In genomic region chr9:100090880-100091279, GRCh38 we compare ENCODE assay signal across 21 cellular contexts. TPM values are rescaled to one million over a fixed set of nuclear protein-coding genes. Genes with fewer than 3 reads are reported as not detected.
DNase-seq lines count a peak whose midpoint lies in the region; FAIRE-seq and TF ChIP-seq lines count a peak whose summit lies in the region.
"Had no signal": no experiment of that assay in that cellular context is flagged by ENCODE, and none has a peak within 500 bp of the region (broad histone marks: within the 10 kb centered on the region; RNA-seq: fewer than 3 reads in every experiment).

No MANE protein-coding gene starts in this region.

- peak overlapping the region; percentile 87 for H3K4me2 ChIP-seq in DOHH2 (ENCODE audit: low read length)
- H3K4me2 ChIP-seq in SU-DHL-6 (ENCODE audit: low read depth, low read length, poor library complexity, severe bottlenecking), result peak overlapping the region; percentile 91
- H3K4me2 ChIP-seq: BLaER1 had no signal

- peaks cover 100% of the 10 kb centered on the region for H3K4me1 ChIP-seq in DOHH2 (ENCODE audit: control insufficient read depth, low read length)
- peaks cover 19% of the 10 kb centered on the region for H3K4me1 ChIP-seq in HEK293 (ENCODE audit: control insufficient read depth, insufficient read depth, low read length)
- H3K4me1 ChIP-seq in esophagus squamous epithelium, result peaks cover 0 to 47% (median 0%) of the 10 kb centered on the region in 3 donors
- peaks cover 57% of the 10 kb centered on the region for H3K4me1 ChIP-seq in CD4-positive, alpha-beta memory T cell (ENCODE audit: insufficient read depth, low read length)

- no peak overlapping the region; the same call in 1 of the 2 replicates for H3K27ac ChIP-seq in DOHH2 (ENCODE audit: low read depth, low read length)
- H3K27ac ChIP-seq in HEK293 (ENCODE audit: extremely low read depth, low read depth, low read length), result no peak overlapping the region
- peak overlapping the region; percentile 79 for H3K27ac ChIP-seq in SU-DHL-6 (ENCODE audit: low read depth, low read length)
- no peak overlapping the region for H3K27ac ChIP-seq in esophagus squamous epithelium
- H3K27ac ChIP-seq in CD4-positive, alpha-beta memory T cell (ENCODE audit: low read depth, low read length), result no peak overlapping the region
- H3K27ac ChIP-seq: 22Rv1, BLaER1, C4-2B had no signal

- POLR2A ChIA-PET in HEK293 (lab: Yijun Ruan, JAX), result no interaction called here
- POLR2A ChIA-PET in CD4-positive, alpha-beta memory T cell (lab: Charles Lee; ENCODE audit: partially characterized antibody), result no interaction called here

- peaks cover 51 to 76% (median 63%) of the 10 kb centered on the region in 4 donors for H3K4me1 Mint-ChIP-seq in CD4-positive, alpha-beta memory T cell

- TF ChIP-seq POLR2A in esophagus squamous epithelium (IDR thresholded peaks at IDR 0.05), result no peak

- WGBS in esophagus squamous epithelium, 2 donors, result 95 to 100% methylated on average over 1 of the region's 1 CpG

- peak overlapping the region in 1 of 7 donors; percentile 37 for H3K27ac Mint-ChIP-seq in CD4-positive, alpha-beta memory T cell
- H3K27ac Mint-ChIP-seq: B cell; CD4-positive, CD25-positive, alpha-beta regulatory T cell had no signal

- H3K9me3 Mint-ChIP-seq in CD4-positive, alpha-beta memory T cell, result no peaks in the 10 kb centered on the region
- H3K9me3 Mint-ChIP-seq: CD4-positive, CD25-positive, alpha-beta regulatory T cell; CD8-positive, alpha-beta memory T cell had no signal

- no peak for DNase-seq in esophagus squamous epithelium (lab: John Stamatoyannopoulos, UW)
- no peak for DNase-seq in RCC 7860 (ENCODE audit: low spot score)
- DNase-seq in CD4-positive, alpha-beta memory T cell, result no peak
- DNase-seq: CD4-positive, CD25-positive, alpha-beta regulatory T cell; CD8-positive, alpha-beta memory T cell; DMS 273 treated with DMSO at 0.1 percent for 48 hours; DMS79 treated with DMSO at 0.1 percent for 48 hours; GOT3; H7; HCEC 1CT had no signal

- CTCF ChIA-PET in HEK293 (lab: Yijun Ruan, JAX), result interaction anchor here (0.6 kb wide), 1 partner anchor 489 kb away, joined by 4 read pairs; no protein-coding TSS in a partner anchor
- CTCF ChIA-PET in CD4-positive, alpha-beta memory T cell (lab: Charles Lee; ENCODE audit: partially characterized antibody), result no interaction called here

- H3F3A ChIP-seq in DOHH2 (ENCODE audit: control insufficient read depth, insufficient read depth), result peaks cover 22% of the 10 kb centered on the region
- H3F3A ChIP-seq in SU-DHL-6 (ENCODE audit: insufficient read depth), result peaks cover 55% of the 10 kb centered on the region

- peaks cover 4% of the 10 kb centered on the region for H4K20me1 ChIP-seq in DOHH2 (ENCODE audit: control insufficient read depth, insufficient read depth, low read depth, low read length)
- H4K20me1 ChIP-seq in SU-DHL-6 (ENCODE audit: low read depth, low read length), result no peaks in the 10 kb centered on the region

- H3K36me3 ChIP-seq in DOHH2 (ENCODE audit: control insufficient read depth, low read length) (peaks cover 8% of the 10 kb centered on the region; the same call in 1 of the 2 replicates), HEK293 (ENCODE audit: control insufficient read depth in 2 of 2, insufficient read depth in 1 of 2, low read length in 2 of 2) (no peaks in the 10 kb centered on the region), SU-DHL-6 (ENCODE audit: low read length) (no peaks in the 10 kb centered on the region), esophagus squamous epithelium (no peaks in the 10 kb centered on the region)
- no peaks in the 10 kb centered on the region for H3K36me3 ChIP-seq in CD4-positive, alpha-beta memory T cell (ENCODE audit: insufficient read depth, low read length)
- H3K36me3 ChIP-seq: BLaER1 had no signal

- H3K27me3 Mint-ChIP-seq in CD4-positive, alpha-beta memory T cell, result no peaks in the 10 kb centered on the region
- H3K27me3 Mint-ChIP-seq: B cell; CD4-positive, CD25-positive, alpha-beta regulatory T cell; CD8-positive, alpha-beta memory T cell had no signal

- H3K27me3 ChIP-seq in DOHH2 (ENCODE audit: control insufficient read depth, low read length) (no peaks in the 10 kb centered on the region), SU-DHL-6 (ENCODE audit: low read length) (no peaks in the 10 kb centered on the region), esophagus squamous epithelium (no peaks in the 10 kb centered on the region)
- no peaks in the 10 kb centered on the region for H3K27me3 ChIP-seq in CD4-positive, alpha-beta memory T cell (ENCODE audit: insufficient read depth, low read length)
- H3K27me3 ChIP-seq: BLaER1 had no signal

- peak overlapping the region; percentile 32; the same call in 1 of the 2 replicates for H3K9ac ChIP-seq in SU-DHL-6 (ENCODE audit: low read length)
- H3K9ac ChIP-seq: BLaER1 had no signal

- no peaks in the 10 kb centered on the region for H3K9me2 ChIP-seq in DOHH2 (replicated peaks; ENCODE audit: control insufficient read depth, low read length)
- no peaks in the 10 kb centered on the region for H3K9me2 ChIP-seq in SU-DHL-6 (replicated peaks; ENCODE audit: insufficient read depth, low read length)

- H3K9me3 ChIP-seq in DOHH2 (ENCODE audit: control insufficient read depth, insufficient read depth, low read length) (no peaks in the 10 kb centered on the region), HEK293 (ENCODE audit: control insufficient read depth, insufficient read depth, low read depth, low read length) (no peaks in the 10 kb centered on the region), SU-DHL-6 (ENCODE audit: insufficient read depth, low read length) (no peaks in the 10 kb centered on the region), esophagus squamous epithelium (no peaks in the 10 kb centered on the region)
- H3K9me3 ChIP-seq in CD4-positive, alpha-beta memory T cell (ENCODE audit: control insufficient read depth in 1 of 2, low read length in 2 of 2), result no peaks in the 10 kb centered on the region
- H3K9me3 ChIP-seq: BLaER1 had no signal

- FAIRE-seq in RCC 7860 (lab: Jason Lieb, UNC), result no peak
- FAIRE-seq: A204.1, D721Med, G401.6, GM19239 had no signal

- no peaks in the 10 kb centered on the region for H3K36me3 Mint-ChIP-seq in CD4-positive, alpha-beta memory T cell

- TF ChIP-seq CTCF in DOHH2 (IDR thresholded peaks at IDR 0.05; ENCODE audit: low read depth, low read length, poor library complexity, severe bottlenecking), result no peak
- TF ChIP-seq CTCF in HEK293 (tag by site-specific recombination; IDR thresholded peaks at IDR 0.05), result no peak
- no peak for TF ChIP-seq CTCF in SU-DHL-6 (IDR thresholded peaks at IDR 0.05; ENCODE audit: insufficient read depth, low read length, poor library complexity, severe bottlenecking)
- TF ChIP-seq CTCF in esophagus squamous epithelium (IDR thresholded peaks at IDR 0.05), result no peak

- intact Hi-C loops in esophagus squamous epithelium (cut with DNase I), result no loop called here
- intact Hi-C loops in CD4-positive, alpha-beta memory T cell (cut with micrococcal nuclease), result loop anchor here (10.0 kb wide), 1 partner anchor 966 kb away; no protein-coding TSS in a partner anchor

- H3K4me3 ChIP-seq in DOHH2 (ENCODE audit: low read length), result no peak overlapping the region
- no peak overlapping the region for H3K4me3 ChIP-seq in HEK293 (ENCODE audit: low read depth, low read length)
- no peak overlapping the region for H3K4me3 ChIP-seq in SU-DHL-6 (ENCODE audit: insufficient read depth, low read length, poor library complexity, severe bottlenecking)
- no peak overlapping the region for H3K4me3 ChIP-seq in esophagus squamous epithelium
- no peak overlapping the region for H3K4me3 ChIP-seq in CD4-positive, alpha-beta memory T cell (ENCODE audit: low read length in 2 of 2)
- H3K4me3 ChIP-seq: BLaER1 had no signal

- H3K79me2 ChIP-seq in DOHH2 (ENCODE audit: control insufficient read depth, low read length), result peaks cover 100% of the 10 kb centered on the region
- peaks cover 100% of the 10 kb centered on the region for H3K79me2 ChIP-seq in SU-DHL-6 (ENCODE audit: insufficient read depth, low read length)

- H3K4me3 Mint-ChIP-seq in CD4-positive, alpha-beta memory T cell, result no peak overlapping the region
- H3K4me3 Mint-ChIP-seq: B cell; CD8-positive, alpha-beta memory T cell had no signal

- no peak overlapping the region for H2AFZ ChIP-seq in SU-DHL-6 (ENCODE audit: low read depth, low read length, severe bottlenecking)

TF ChIP-seq in HEK293, 187 proteins besides CTCF, POLR2A, EP300 and RAD21:
- TF ChIP-seq ZNF18 (tag by site-specific recombination; IDR thresholded peaks at IDR 0.05) (no peak), ZNF169 (tag by site-specific recombination; IDR thresholded peaks at IDR 0.05) (no peak), ZNF510 (tag by site-specific recombination; IDR thresholded peaks at IDR 0.05; ENCODE audit: insufficient replicate concordance) (no peak), ZNF292 (tag by site-specific recombination; IDR thresholded peaks at IDR 0.05; ENCODE audit: borderline replicate concordance, low read depth) (no peak), ZXDB (tag by site-specific recombination; IDR thresholded peaks at IDR 0.05) (no peak), ZNF664 (tag by site-specific recombination; IDR thresholded peaks at IDR 0.05) (peak; percentile 94), SP7 (tag by site-specific recombination; IDR thresholded peaks at IDR 0.05) (no peak), ZNF488 (tag by site-specific recombination; IDR thresholded peaks at IDR 0.05) (no peak)

RNA-seq across cellular contexts. Expression of gene ERP44, which starts 7.9 kb away (rescaled TPM):
- total RNA-seq in esophagus squamous epithelium, result 10 to 100 TPM; 13.5 to 19.2 (median 16.3) TPM
- total RNA-seq in CD4-positive, alpha-beta memory T cell, result 10 to 100 TPM; 16.5 to 17.0 TPM
- polyA plus RNA-seq in CD4-positive, alpha-beta memory T cell, result 10 to 100 TPM; 35.6 to 44.7 TPM

RNA-seq across cellular contexts. Expression of gene INVS, which starts 8.2 kb away (rescaled TPM):
- 10 to 100 TPM in 3 of 4 donors, 1 to 10 TPM in 1; 8.9 to 24.4 (median 13.3) TPM for total RNA-seq in esophagus squamous epithelium
- 10 to 100 TPM; 17.6 to 22.9 TPM for total RNA-seq in CD4-positive, alpha-beta memory T cell
- 1 to 10 TPM; 6.5 to 9.0 TPM for polyA plus RNA-seq in CD4-positive, alpha-beta memory T cell
